In genomic region chr15:69337133-69337532, GRCh38 we compare ENCODE assay signal across 24 cellular contexts. TPM values are rescaled to one million over a fixed set of nuclear protein-coding genes. Genes with fewer than 3 reads are reported as not detected.
DNase-seq lines count a peak whose midpoint lies in the region; ATAC-seq and TF ChIP-seq lines count a peak whose summit lies in the region.
"Had no signal": no experiment of that assay in that cellular context is flagged by ENCODE, and none has a peak within 500 bp of the region (broad histone marks: within the 10 kb centered on the region; RNA-seq: fewer than 3 reads in every experiment).

No MANE protein-coding gene starts in this region.

- TF ChIP-seq CTCF in AG10803 (conservative IDR thresholded peaks at IDR 0.05; ENCODE audit: low read length) (no peak), fibroblast of villous mesenchyme (IDR thresholded peaks at IDR 0.05; ENCODE audit: insufficient read depth, low read depth, low read length) (no peak)

- H3K4me3 ChIP-seq in AG10803 (ENCODE audit: low read length) (no peak overlapping the region), fibroblast of villous mesenchyme (ENCODE audit: low read depth, low read length) (no peak overlapping the region)
- H3K4me3 ChIP-seq: adrenal gland, sigmoid colon, thyroid gland had no signal

- DNase-seq in AG10803 (ENCODE audit: low read depth) = peak; percentile 31
- peak; percentile 45 for DNase-seq in HS-27A (ENCODE audit: low read depth)
- DNase-seq in astrocyte of the hippocampus (ENCODE audit: low read depth, low spot score) = peak; percentile 14
- DNase-seq in fibroblast of villous mesenchyme (ENCODE audit: low read depth) = peak; percentile 27
- no peak for DNase-seq in NCI-H1092 (lab: John Stamatoyannopoulos, UW)
- DNase-seq in mucosa of gallbladder (ENCODE audit: low spot score) = no peak
- no peak for DNase-seq in SK-N-DZ (ENCODE audit: low spot score)
- DNase-seq: activated CD4-positive, alpha-beta T cell treated with anti-CD3 and anti-CD28 coated beads, Interleukin-2, amount 50 U/mL, for 4 hours; activated gamma-delta T cell; adrenal gland; central memory CD4-positive, alpha-beta T cell; head of caudate nucleus; KBM-7; midbrain; NCI-H2029 treated with DMSO at 0.1 percent for 48 hours; nephron progenitor cell; posterior cingulate gyrus; RPMI8226; sigmoid colon; stimulated activated naive B cell treated with anti-CD40 and anti-IgM and Interleukin-4, amounts not matched to agents 10 μg/mL and 1 μg/mL and 100 μg/mL, for 72 hours; thyroid gland had no signal

- ATAC-seq in GM18502 (IDR thresholded peaks at IDR 0.05; ENCODE audit: poor library complexity, unreplicated experiment) = no peak
- ATAC-seq: left lobe of liver; SK-N-SH treated with all-trans-retinoic acid at 6 μM for 48 hours; stimulated activated naive B cell treated with anti-CD40 and anti-IgM and Interleukin-4, amounts not matched to agents 10 μg/mL and 1 μg/mL and 100 μg/mL, for 72 hours had no signal

RNA-seq across cellular contexts. Expression of gene PAQR5, which starts 38.4 kb away (rescaled TPM):
- total RNA-seq in fibroblast of villous mesenchyme (0.97 and 1.3 TPM in 2 replicates), mucosa of gallbladder (20.5 TPM)
- polyA plus RNA-seq in SK-N-DZ (2014; cell fraction: cytosol; rRNA removed) = 3.1 and 3.7 TPM in 2 replicates
- 2.9 and 3.6 TPM in 2 replicates for polyA plus RNA-seq in SK-N-DZ (2014; cell fraction: nucleus; rRNA removed)

Comparison
In these comparisons a context has a peak if more than half of its experiments do, and no peak if none do; other contexts are left out.
1. DNase-seq: peak in AG10803 (single experiment), HS-27A (single experiment), astrocyte of the hippocampus (single experiment) and fibroblast of villous mesenchyme (single experiment); none in NCI-H1092 (single experiment), mucosa of gallbladder (single experiment) and SK-N-DZ (single experiment).